Comparison of ENCODE assay signal across 8 cellular contexts in the genomic region with DNA sequence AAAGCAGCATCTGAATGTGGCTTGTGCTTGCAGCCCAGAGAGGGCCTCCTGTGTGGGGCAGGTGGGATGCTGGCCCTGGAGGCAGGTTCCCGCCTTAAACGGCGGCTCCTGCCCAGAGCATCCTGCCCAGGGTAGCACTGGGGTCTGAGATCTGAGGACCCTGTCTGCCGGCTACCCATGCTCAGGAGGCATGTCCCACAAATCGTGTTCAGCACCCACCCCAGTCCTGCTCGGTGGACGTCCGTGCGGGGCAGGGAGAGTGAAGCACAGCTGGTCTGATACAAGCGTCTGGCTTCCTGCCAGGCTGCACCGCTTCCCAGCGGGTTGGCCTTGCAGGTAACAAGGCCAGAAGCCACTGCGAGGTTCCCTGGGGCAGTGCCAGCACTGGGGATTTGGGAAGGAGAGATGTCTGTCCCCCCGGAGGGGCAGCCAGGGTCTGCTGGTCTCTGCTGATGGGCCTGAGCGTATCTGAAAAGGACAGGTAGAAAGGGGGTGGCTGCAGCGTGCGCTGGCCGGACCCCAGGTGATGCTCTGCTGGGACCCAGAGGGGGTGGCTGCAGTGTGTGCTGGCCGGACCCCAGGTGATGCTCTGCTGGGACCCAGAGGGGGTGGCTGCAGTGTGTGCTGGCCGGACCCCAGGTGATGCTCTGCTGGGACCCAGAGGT. TPM values are rescaled to one million over a fixed set of nuclear protein-coding genes. Genes with fewer than 3 reads are reported as not detected.
DNase-seq lines count a peak whose midpoint lies in the region; ATAC-seq and TF ChIP-seq lines count a peak whose summit lies in the region.

No MANE protein-coding gene starts in this region.

- H3K4me1 Mint-ChIP-seq in stimulated activated memory B cell treated with anti-CD40 and anti-IgM and Interleukin-4, amounts not matched to agents 10 μg/mL and 1 μg/mL and 100 μg/mL, for 72 hours: peaks cover 78% of the 10 kb centered on the region

- DNase-seq in DMS 273 (lab: John Stamatoyannopoulos, UW; ENCODE audit: unreplicated experiment) (peak; percentile 55), DMS 273 treated with DMSO at 0.1 percent for 48 hours (lab: John Stamatoyannopoulos, UW) (no peak), SHP77 treated with DMSO at 0.1 percent for 48 hours (lab: John Stamatoyannopoulos, UW) (peak; percentile 25), heart right ventricle (peak in 1 of 2 donors; percentile 50), retina (no peak), AML-193 (lab: John Stamatoyannopoulos, UW) (no peak), G401 (ENCODE audit: low spot score) (no peak)

- H3K27ac Mint-ChIP-seq in stimulated activated memory B cell treated with anti-CD40 and anti-IgM and Interleukin-4, amounts not matched to agents 10 μg/mL and 1 μg/mL and 100 μg/mL, for 72 hours: peak overlapping the region; percentile 97

- in situ Hi-C loops in G401 (cut with HindIII; ENCODE audit: low sequenced_read_pairs): no loop called here

- no peaks in the 10 kb centered on the region for H3K27me3 ChIP-seq in heart right ventricle

- peak overlapping the region; percentile 87 for H3K4me3 Mint-ChIP-seq in stimulated activated memory B cell treated with anti-CD40 and anti-IgM and Interleukin-4, amounts not matched to agents 10 μg/mL and 1 μg/mL and 100 μg/mL, for 72 hours

- peak overlapping the region in 4 of 10 donors; percentile 54 to 63 (median 55) for H3K4me3 ChIP-seq in heart right ventricle

- no peaks in the 10 kb centered on the region for H3K9me3 ChIP-seq in heart right ventricle

- peaks cover 0 to 21% (median 0%) of the 10 kb centered on the region in 9 donors for H3K36me3 ChIP-seq in heart right ventricle

- peak overlapping the region in 9 of 10 donors; percentile 64 to 97 (median 80) for H3K27ac ChIP-seq in heart right ventricle

- ATAC-seq in heart right ventricle: peak in 1 of 8 donors; percentile 2
- no peak for ATAC-seq in stimulated activated memory B cell treated with anti-CD40 and anti-IgM and Interleukin-4, amounts not matched to agents 10 μg/mL and 1 μg/mL and 100 μg/mL, for 72 hours

- no peaks in the 10 kb centered on the region for H3K9me3 Mint-ChIP-seq in stimulated activated memory B cell treated with anti-CD40 and anti-IgM and Interleukin-4, amounts not matched to agents 10 μg/mL and 1 μg/mL and 100 μg/mL, for 72 hours

- peaks cover 7% of the 10 kb centered on the region for H3K27me3 Mint-ChIP-seq in stimulated activated memory B cell treated with anti-CD40 and anti-IgM and Interleukin-4, amounts not matched to agents 10 μg/mL and 1 μg/mL and 100 μg/mL, for 72 hours

- intact Hi-C loops in heart right ventricle (cut with DNase I): no loop called here

- peaks cover 13 to 77% (median 53%) of the 10 kb centered on the region in 9 donors for H3K4me1 ChIP-seq in heart right ventricle

- peaks cover 11% of the 10 kb centered on the region for H3K36me3 Mint-ChIP-seq in stimulated activated memory B cell treated with anti-CD40 and anti-IgM and Interleukin-4, amounts not matched to agents 10 μg/mL and 1 μg/mL and 100 μg/mL, for 72 hours

- TF ChIP-seq CTCF in heart right ventricle (IDR thresholded peaks at IDR 0.05): no peak

- 69 to 73% methylated on average over 20 of the region's 20 CpGs for WGBS in heart right ventricle, 2 donors

RNA-seq across cellular contexts. Expression of a gene that starts 3.6 kb away (rescaled TPM):
- total RNA-seq in heart right ventricle: 10 to 100 TPM; 13.6 to 24.9 (median 16.4) TPM
- polyA plus RNA-seq in heart right ventricle: 10 to 100 TPM; 31.6 to 40.8 TPM
- total RNA-seq in G401 (2014; rRNA removed; shearing (Covaris generic)): 73.9 and 83.5 TPM in 2 replicates

RNA-seq across cellular contexts. Expression of a gene that starts 11.5 kb away (rescaled TPM):
- 10 to 100 TPM in 9 of 10 donors, 1 to 10 TPM in 1; 9.6 to 24.6 (median 11.9) TPM for total RNA-seq in heart right ventricle
- polyA plus RNA-seq in heart right ventricle: 10 to 100 TPM; 22.6 to 29.8 TPM
- 25.5 and 40.7 TPM in 2 replicates for total RNA-seq in G401 (2014; rRNA removed; shearing (Covaris generic))

RNA-seq across cellular contexts. Expression of a gene that starts 18.8 kb away (rescaled TPM):
- under 1 TPM in 7 of 10 donors, not detected in 3; 0.15 to 0.61 (median 0.22) TPM for total RNA-seq in heart right ventricle
- under 1 TPM; 0.07 to 0.09 TPM for polyA plus RNA-seq in heart right ventricle
- total RNA-seq in G401 (2014; rRNA removed; shearing (Covaris generic)): 0.62 and 1.4 TPM in 2 replicates

RNA-seq across cellular contexts. Expression of a gene that starts 55.5 kb away (rescaled TPM):
- 10 to 100 TPM; 15.5 to 23.3 (median 18.5) TPM for total RNA-seq in heart right ventricle
- polyA plus RNA-seq in heart right ventricle: 10 to 100 TPM; 14.2 to 40.7 TPM
- total RNA-seq in G401 (2014; rRNA removed; shearing (Covaris generic)): 15.1 and 17.0 TPM in 2 replicates

Comparison
In these comparisons a context has a peak if more than half of its experiments do, and no peak if none do; other contexts are left out.
1. DNase-seq: peak in DMS 273 (single experiment) and SHP77 treated with DMSO at 0.1 percent for 48 hours (single experiment); none in DMS 273 treated with DMSO at 0.1 percent for 48 hours (single experiment), retina (single experiment), AML-193 (0 of 2) and G401 (single experiment).